In the genomic region with DNA sequence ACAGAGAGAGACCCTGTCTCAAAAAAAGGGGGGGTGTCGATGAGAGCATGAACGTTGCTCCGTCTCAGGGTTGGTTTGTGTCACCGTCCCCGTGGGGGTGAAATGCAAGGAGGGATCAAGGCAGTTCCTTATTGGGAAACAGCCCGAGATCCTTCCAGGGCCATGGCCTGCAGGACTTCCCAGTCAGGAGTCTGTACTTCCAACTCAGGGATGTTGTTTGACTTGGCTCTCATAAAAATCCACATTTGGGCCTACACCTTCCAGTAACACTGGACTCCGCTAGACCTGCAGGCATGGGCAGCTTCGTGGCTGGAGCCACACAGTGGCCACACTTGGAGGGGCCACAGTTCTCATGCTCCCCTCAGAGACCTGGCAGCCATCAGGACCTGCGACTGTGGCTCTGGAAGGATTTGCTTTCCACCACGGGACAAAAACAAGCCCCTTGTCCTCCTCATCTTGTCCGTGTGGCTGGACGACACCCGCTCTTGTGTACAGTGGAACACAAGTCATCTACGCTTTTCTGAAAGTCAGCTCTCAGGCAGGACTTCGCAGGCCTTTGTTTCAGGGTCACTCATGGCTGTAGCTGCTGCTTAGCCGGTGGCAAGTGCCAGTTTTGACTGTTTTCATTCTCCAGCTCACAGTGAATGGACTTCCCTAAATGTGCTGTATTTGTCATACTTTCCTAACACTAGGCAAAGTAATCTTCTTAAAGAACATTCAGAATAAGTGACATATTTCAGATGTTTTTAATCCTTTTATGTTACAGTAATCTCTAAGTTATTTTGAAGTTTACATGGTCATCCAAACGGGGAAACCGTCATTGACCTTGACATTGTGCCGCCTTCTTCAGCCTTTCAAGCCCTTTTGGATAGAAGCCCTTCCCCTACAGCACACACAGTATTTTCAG, we compare ENCODE assay signal across 22 cellular contexts. TPM values are rescaled to one million over a fixed set of nuclear protein-coding genes. Genes with fewer than 3 reads are reported as not detected.
DNase-seq lines count a peak whose midpoint lies in the region; TF ChIP-seq lines count a peak whose summit lies in the region.
"Had no signal": no experiment of that assay in that cellular context is flagged by ENCODE, and none has a peak within 500 bp of the region (broad histone marks: within the 10 kb centered on the region; RNA-seq: fewer than 3 reads in every experiment).

No MANE protein-coding gene starts in this region.

- peaks cover 86% of the 10 kb centered on the region for H4K20me1 ChIP-seq in BLaER1

- H3K4ac ChIP-seq in mesenchymal stem cell (ENCODE audit: low read depth in 1 of 2, low read length in 2 of 2), result no peak overlapping the region

- peak overlapping the region; percentile 67 for H3K9ac ChIP-seq in BLaER1
- no peak overlapping the region for H3K9ac ChIP-seq in mesenchymal stem cell (ENCODE audit: low read length)

- H3K4me3 ChIP-seq in BLaER1, result peak overlapping the region; percentile 11; the same call in 1 of the 2 replicates
- no peak overlapping the region for H3K4me3 ChIP-seq in adrenal gland
- no peak overlapping the region for H3K4me3 ChIP-seq in mesenchymal stem cell (ENCODE audit: insufficient read depth in 1 of 2, low read depth in 1 of 2, low read length in 2 of 2)
- no peak overlapping the region for H3K4me3 ChIP-seq in MG63
- H3K4me3 ChIP-seq: tibial artery had no signal

- H3K9me3 ChIP-seq in BLaER1 (no peaks in the 10 kb centered on the region), adrenal gland (replicated peaks in 1 of 3) (no peaks in the 10 kb centered on the region), mesenchymal stem cell (ENCODE audit: control insufficient read depth, low read length) (no peaks in the 10 kb centered on the region), MG63 (no peaks in the 10 kb centered on the region)
- H3K9me3 ChIP-seq: tibial artery had no signal

- H2BK5ac ChIP-seq in mesenchymal stem cell (ENCODE audit: low read depth, low read length, poor library complexity, severe bottlenecking), result no peak overlapping the region

- peaks cover 53% of the 10 kb centered on the region for H3K4me1 ChIP-seq in BLaER1
- peaks cover 0 to 11% of the 10 kb centered on the region in 2 donors for H3K4me1 ChIP-seq in adrenal gland (replicated peaks in 1 of 2)
- H3K4me1 ChIP-seq in mesenchymal stem cell (ENCODE audit: control insufficient read depth, insufficient read depth, low read depth, low read length), result peaks cover 12% of the 10 kb centered on the region

- no peak overlapping the region for H2BK12ac ChIP-seq in mesenchymal stem cell (ENCODE audit: low read length in 2 of 2)

- DNase-seq in GM10266 (ENCODE audit: extremely low spot score) (peak; percentile 14), adrenal gland (peak in 6 of 7 donors; percentile 38 to 71 (median 58)), mesenchymal stem cell (peak; percentile 34), MG63 (no peak), NCI-H69 (lab: John Stamatoyannopoulos, UW) (no peak), cerebellar nuclear complex (lab: John Stamatoyannopoulos, UW) (no peak)
- DNase-seq in stimulated activated CD4-positive, alpha-beta T cell treated with anti-CD3 and anti-CD28 coated beads, Interleukin-2, amount 100 ng/mL, for 48 hours, result no peak
- DNase-seq: activated CD4-positive, alpha-beta T cell treated with anti-CD3 and anti-CD28 coated beads for 48 hours; activated naive CD8-positive, alpha-beta T cell treated with anti-CD3 and anti-CD28 coated beads, Interleukin-2, amount 10 ng/mL, durations not matched to agents 7 days and 5 days; activated T-cell treated with anti-CD3 and anti-CD28 coated beads, Interleukin-2, amount 50 U/mL, for 4 hours; foreskin melanocyte; KBM-7; kidney glomerular epithelial cell; midbrain; NCI-H1092; NCI-H2029 treated with DMSO at 0.1 percent for 48 hours; NCI-H510A treated with DMSO at 0.1 percent for 48 hours; tibial artery had no signal

- WGBS in adrenal gland, 4 donors, result 68 to 73% (median 70%) methylated on average over 16 to 19 of the region's 19 CpGs
- WGBS in mesenchymal stem cell, result 86% methylated on average over 19 of the region's 19 CpGs

- no peak overlapping the region for H4K91ac ChIP-seq in mesenchymal stem cell (ENCODE audit: low read length)

- no peak overlapping the region for H3K23ac ChIP-seq in mesenchymal stem cell (ENCODE audit: low read length in 2 of 2)

- no peak overlapping the region for H2AFZ ChIP-seq in mesenchymal stem cell (ENCODE audit: low read depth, low read length)

- intact Hi-C loops in adrenal gland (cut with DNase I), result no loop called here

- H2AK5ac ChIP-seq in mesenchymal stem cell (ENCODE audit: low read length, severe bottlenecking), result no peak overlapping the region

- H4K8ac ChIP-seq in mesenchymal stem cell (ENCODE audit: low read length), result no peak overlapping the region

- no peak for TF ChIP-seq CTCF in GM10266 (IDR thresholded peaks at IDR 0.05; ENCODE audit: control insufficient read depth, insufficient read depth, low read depth, missing control alignments)
- TF ChIP-seq CTCF in adrenal gland (IDR thresholded peaks at IDR 0.05), result no peak

- H3K27ac ChIP-seq in BLaER1 (peak overlapping the region; percentile 67), adrenal gland (peak overlapping the region in 1 of 5 donors; percentile 54), mesenchymal stem cell (ENCODE audit: low read length, poor library complexity, severe bottlenecking) (no peak overlapping the region)
- H3K27ac ChIP-seq: RWPE1, tibial artery had no signal

- no peak overlapping the region for H2BK120ac ChIP-seq in mesenchymal stem cell (ENCODE audit: low read depth, low read length)

- H2BK15ac ChIP-seq in mesenchymal stem cell (ENCODE audit: low read depth, poor library complexity, severe bottlenecking), result no peak overlapping the region

- TF ChIP-seq POLR2A in adrenal gland (IDR thresholded peaks at IDR 0.05), result no peak

- H3K79me1 ChIP-seq in mesenchymal stem cell (replicated peaks; ENCODE audit: low read length, poor library complexity, severe bottlenecking), result peaks cover 61% of the 10 kb centered on the region

- H3K27me3 ChIP-seq in BLaER1 (no peaks in the 10 kb centered on the region), adrenal gland (no peaks in the 10 kb centered on the region), mesenchymal stem cell (ENCODE audit: control insufficient read depth in 1 of 2, insufficient read depth in 1 of 2, low read length in 2 of 2) (no peaks in the 10 kb centered on the region), MG63 (no peaks in the 10 kb centered on the region)
- H3K27me3 ChIP-seq: tibial artery had no signal

- H3K4me2 ChIP-seq in BLaER1, result peak overlapping the region; percentile 86
- H3K4me2 ChIP-seq in mesenchymal stem cell (ENCODE audit: low read length, poor library complexity, severe bottlenecking), result no peak overlapping the region

- peaks cover 86% of the 10 kb centered on the region for H3K36me3 ChIP-seq in BLaER1
- H3K36me3 ChIP-seq in adrenal gland (replicated peaks in 1 of 2), result peaks cover 0 to 38% of the 10 kb centered on the region in 2 donors
- H3K36me3 ChIP-seq in mesenchymal stem cell (ENCODE audit: control insufficient read depth in 1 of 2, insufficient read depth in 2 of 2, low read depth in 1 of 2, low read length in 2 of 2), result peaks cover 52 to 79% of the 10 kb centered on the region in 2 experiments
- peaks cover 2% of the 10 kb centered on the region; the same call in 1 of the 2 replicates for H3K36me3 ChIP-seq in MG63

- no peak overlapping the region for H3K14ac ChIP-seq in mesenchymal stem cell (ENCODE audit: low read length in 2 of 2)

- no peak overlapping the region for H3K18ac ChIP-seq in mesenchymal stem cell (ENCODE audit: low read depth in 1 of 2, low read length in 2 of 2)

RNA-seq across cellular contexts. Expression of a gene that starts 24.2 kb away (rescaled TPM):
- not detected for total RNA-seq in adrenal gland
- not detected for polyA plus RNA-seq in adrenal gland
- polyA plus RNA-seq in mesenchymal stem cell (2013, experiment 1 of 2), result 0.12 TPM
- 0.11 TPM for polyA plus RNA-seq in mesenchymal stem cell (2013, experiment 2 of 2)
- total RNA-seq in MG63 (2014; rRNA removed; shearing (Covaris generic); ENCODE audit: low replicate concordance), result not detected in 2 replicates
- total RNA-seq: activated T-cell treated with anti-CD3 and anti-CD28 coated beads, Interleukin-2, amount 50 U/mL, for 4 hours; Daoy; dermis microvascular lymphatic vessel endothelial cell had no signal

RNA-seq across cellular contexts. Expression of a gene that starts 36.7 kb away (rescaled TPM):
- total RNA-seq in adrenal gland, result 100 to 1,000 TPM in 7 of 8 donors, 10 to 100 TPM in 1; 81.7 to 374 (median 155) TPM
- 100 to 1,000 TPM in 2 of 3 donors, 10 to 100 TPM in 1; 19.6 to 271 (median 258) TPM for polyA plus RNA-seq in adrenal gland
- 319 TPM for polyA plus RNA-seq in mesenchymal stem cell (2013, experiment 1 of 2)
- polyA plus RNA-seq in mesenchymal stem cell (2013, experiment 2 of 2), result 325 TPM
- 10.7 and 21.2 TPM in 2 replicates for total RNA-seq in MG63 (2014; rRNA removed; shearing (Covaris generic); ENCODE audit: low replicate concordance)

RNA-seq across cellular contexts. Expression of a gene that starts 44.0 kb away (rescaled TPM):
- total RNA-seq in adrenal gland, result 10 to 100 TPM; 11.8 to 40.2 (median 21.8) TPM
- 10 to 100 TPM; 17.4 to 49.1 (median 34.0) TPM for polyA plus RNA-seq in adrenal gland
- polyA plus RNA-seq in mesenchymal stem cell (2013, experiment 1 of 2), result 20.8 TPM
- 19.8 TPM for polyA plus RNA-seq in mesenchymal stem cell (2013, experiment 2 of 2)
- total RNA-seq in MG63 (2014; rRNA removed; shearing (Covaris generic); ENCODE audit: low replicate concordance), result 10.9 and 13.2 TPM in 2 replicates

RNA-seq across cellular contexts. Expression of a gene that starts 48.7 kb away (rescaled TPM):
- 100 to 1,000 TPM in 1 of 8 donors, 10 to 100 TPM in 7; 25.6 to 293 (median 34.6) TPM for total RNA-seq in adrenal gland
- polyA plus RNA-seq in adrenal gland, result 100 to 1,000 TPM in 1 of 3 donors, 10 to 100 TPM in 2; 60.7 to 257 (median 66.9) TPM
- 120 TPM for polyA plus RNA-seq in mesenchymal stem cell (2013, experiment 1 of 2)
- polyA plus RNA-seq in mesenchymal stem cell (2013, experiment 2 of 2), result 109 TPM
- 16.8 and 25.7 TPM in 2 replicates for total RNA-seq in MG63 (2014; rRNA removed; shearing (Covaris generic); ENCODE audit: low replicate concordance)

Comparison
In these comparisons a context has a peak if more than half of its experiments do, and no peak if none do; other contexts are left out.
1. DNase-seq: peak in GM10266 (single experiment), adrenal gland (6 of 7) and mesenchymal stem cell (single experiment); none in MG63 (single experiment), NCI-H69 (single experiment), cerebellar nuclear complex (0 of 2) and stimulated activated CD4-positive, alpha-beta T cell treated with anti-CD3 and anti-CD28 coated beads, Interleukin-2, amount 100 ng/mL, for 48 hours (0 of 2).